Comparison of ENCODE assay signal across 1 cellular context in genomic region chr17:62808576-62808970, GRCh38.
TF ChIP-seq lines count a peak whose summit lies in the region.

No MANE protein-coding gene starts in this region.

TF ChIP-seq in GM23338, 12 proteins besides CTCF, POLR2A, EP300 and RAD21 (continued from another document):
- TF ChIP-seq POLR2AphosphoS5 (IDR thresholded peaks at IDR 0.05; ENCODE audit: low read depth), result no peak
- TF ChIP-seq EZH2phosphoT487 (IDR thresholded peaks at IDR 0.05; ENCODE audit: unreplicated experiment), result no peak
- no peak for TF ChIP-seq ZNF331 (CRISPR knock-in tag; IDR thresholded peaks at IDR 0.05; ENCODE audit: low read depth)
- no peak for TF ChIP-seq ZNF462 (CRISPR knock-in tag; IDR thresholded peaks at IDR 0.05)
- no peak for TF ChIP-seq STAT1 (IDR thresholded peaks at IDR 0.05; ENCODE audit: unreplicated experiment)
TF ChIP-seq in GM23338: peak in this region for 0.
